13 cellular contexts compared by ENCODE assay signal in the genomic region with DNA sequence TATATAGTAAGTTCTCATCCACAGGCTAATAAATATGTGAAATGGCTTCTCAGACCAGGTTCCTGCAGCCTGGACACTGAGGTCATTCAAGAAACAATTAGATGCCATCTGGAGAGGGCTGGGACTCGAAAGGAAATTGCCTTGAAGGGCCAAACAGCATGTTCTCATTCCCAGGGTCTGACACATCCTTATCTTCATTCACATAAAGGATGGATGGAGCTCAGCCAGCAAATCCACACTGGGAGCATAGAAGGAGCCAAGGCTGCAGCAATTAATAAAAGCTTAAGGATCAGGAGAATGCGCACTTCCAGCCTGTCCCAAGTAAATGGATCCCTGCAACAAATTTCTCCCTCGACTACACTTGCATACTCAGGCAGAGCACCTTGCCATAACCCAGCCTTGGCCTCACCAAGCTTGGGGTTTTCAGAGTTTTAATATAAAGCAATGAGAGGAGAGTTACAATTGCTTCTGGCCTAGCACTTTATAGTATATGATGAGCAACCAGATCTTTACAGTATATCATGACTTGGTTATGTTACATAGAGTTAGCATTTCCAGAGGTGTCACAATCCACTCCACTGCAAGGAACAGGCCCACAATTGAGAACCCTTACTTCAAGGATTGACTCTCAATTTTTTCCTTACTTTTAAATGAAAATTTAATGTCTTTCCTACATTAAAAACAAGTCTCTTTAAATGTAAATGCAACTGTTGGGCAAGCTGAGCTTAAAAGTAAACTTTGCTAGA. TPM values are rescaled to one million over a fixed set of nuclear protein-coding genes. Genes with fewer than 3 reads are reported as not detected.
DNase-seq lines count a peak whose midpoint lies in the region; ATAC-seq and TF ChIP-seq lines count a peak whose summit lies in the region.
"Had no signal": no experiment of that assay in that cellular context is flagged by ENCODE, and none has a peak within 500 bp of the region (broad histone marks: within the 10 kb centered on the region; RNA-seq: fewer than 3 reads in every experiment).

No MANE protein-coding gene starts in this region.

- H3K4me3 Mint-ChIP-seq in MCF 10A (ENCODE audit: unreplicated experiment), result no peak overlapping the region
- H3K4me3 Mint-ChIP-seq: stimulated activated effector memory CD8-positive, alpha-beta T cell treated with anti-CD3 and anti-CD28 coated beads, Interleukin-12 subunit alpha, Interleukin-12 subunit beta, amount 100 ng/mL, for 72 hours had no signal

- H3K4me3 ChIP-seq in breast epithelium, result no peak overlapping the region
- H3K4me3 ChIP-seq in left ventricle myocardium inferior, result no peak overlapping the region
- no peak overlapping the region for H3K4me3 ChIP-seq in upper lobe of right lung
- no peak overlapping the region for H3K4me3 ChIP-seq in suprapubic skin

- intact Hi-C loops in MCF 10A (cut with micrococcal nuclease), result loop anchor here (10.0 kb wide), 1 partner anchor 321 kb away; no protein-coding TSS in a partner anchor
- intact Hi-C loops in breast epithelium (cut with DNase I; ENCODE audit: low total_unique reads), result loop anchor here (10.0 kb wide), 3 partner anchors 189 to 219 kb away; no protein-coding TSS in a partner anchor
- intact Hi-C loops in left ventricle myocardium inferior (cut with micrococcal nuclease), result loop anchor here (5.0 kb wide), 1 partner anchor 188 kb away; no protein-coding TSS in a partner anchor
- intact Hi-C loops in upper lobe of right lung (cut with DNase I), result no loop called here

- peak; percentile 50 for DNase-seq in MCF 10A (ENCODE audit: unreplicated experiment)
- DNase-seq in breast epithelium (ENCODE audit: low spot score in 2 of 2), result no peak
- DNase-seq in amniotic stem cell (lab: John Stamatoyannopoulos, UW), result peak; percentile 41
- no peak for DNase-seq in left ventricle myocardium inferior
- no peak for DNase-seq in upper lobe of right lung
- no peak for DNase-seq in suprapubic skin (ENCODE audit: low spot score in 2 of 2)
- DNase-seq in stimulated activated CD4-positive, alpha-beta T cell treated with anti-CD3 and anti-CD28 coated beads, Interleukin-4, amount 100 ng/mL, for 1 hour, result no peak
- DNase-seq: 8988T, kidney, NCI-H1092 treated with DMSO at 0.1 percent for 48 hours, SHP77 treated with DMSO at 0.1 percent for 48 hours had no signal

- H3K36me3 ChIP-seq in breast epithelium (no peaks in the 10 kb centered on the region), left ventricle myocardium inferior (no peaks in the 10 kb centered on the region), upper lobe of right lung (no peaks in the 10 kb centered on the region), suprapubic skin (no peaks in the 10 kb centered on the region)

- H3K27ac ChIP-seq in breast epithelium (no peak overlapping the region), left ventricle myocardium inferior (replicated peaks) (peak overlapping the region; percentile 78), upper lobe of right lung (no peak overlapping the region), suprapubic skin (no peak overlapping the region)

- POLR2A ChIA-PET in MCF 10A (lab: Yijun Ruan, JAX), result interaction anchor here (0.6 to 11.0 kb wide), 17 partner anchors 9 to 321 kb away, joined by 3 to 156 read pairs (median 4); a partner anchor contains a TSS

- peaks cover 18% of the 10 kb centered on the region for H3K36me3 Mint-ChIP-seq in MCF 10A (ENCODE audit: insufficient read depth, unreplicated experiment)
- H3K36me3 Mint-ChIP-seq: stimulated activated effector memory CD8-positive, alpha-beta T cell treated with anti-CD3 and anti-CD28 coated beads, Interleukin-12 subunit alpha, Interleukin-12 subunit beta, amount 100 ng/mL, for 72 hours had no signal

- WGBS in suprapubic skin, result 44% methylated on average over 3 of the region's 3 CpGs

- no peaks in the 10 kb centered on the region for H3K9me3 Mint-ChIP-seq in MCF 10A (ENCODE audit: unreplicated experiment)
- H3K9me3 Mint-ChIP-seq: stimulated activated effector memory CD8-positive, alpha-beta T cell treated with anti-CD3 and anti-CD28 coated beads, Interleukin-12 subunit alpha, Interleukin-12 subunit beta, amount 100 ng/mL, for 72 hours had no signal

- TF ChIP-seq CTCF in MCF 10A (IDR thresholded peaks at IDR 0.05; ENCODE audit: unreplicated experiment) (no peak), breast epithelium (IDR thresholded peaks at IDR 0.05) (no peak), left ventricle myocardium inferior (IDR thresholded peaks at IDR 0.05; ENCODE audit: borderline replicate concordance) (no peak), upper lobe of right lung (IDR thresholded peaks at IDR 0.05) (no peak), suprapubic skin (IDR thresholded peaks at IDR 0.05) (no peak)

- ATAC-seq in upper lobe of right lung, result peak; percentile 48
- no peak for ATAC-seq in GM19467 (IDR thresholded peaks at IDR 0.05; ENCODE audit: unreplicated experiment)
- ATAC-seq: stimulated activated effector memory CD8-positive, alpha-beta T cell treated with anti-CD3 and anti-CD28 coated beads, Interleukin-12 subunit alpha, Interleukin-12 subunit beta, amount 100 ng/mL, for 72 hours had no signal

- TF ChIP-seq EP300 in suprapubic skin (IDR thresholded peaks at IDR 0.05), result no peak

- peaks cover 65% of the 10 kb centered on the region for H3K4me1 Mint-ChIP-seq in MCF 10A (ENCODE audit: insufficient read depth, unreplicated experiment)

- peak overlapping the region; percentile 57 for H3K27ac Mint-ChIP-seq in MCF 10A (ENCODE audit: low read depth, unreplicated experiment)
- H3K27ac Mint-ChIP-seq: stimulated activated effector memory CD8-positive, alpha-beta T cell treated with anti-CD3 and anti-CD28 coated beads, Interleukin-12 subunit alpha, Interleukin-12 subunit beta, amount 100 ng/mL, for 72 hours had no signal

- no peaks in the 10 kb centered on the region for H3K9me3 ChIP-seq in breast epithelium
- no peaks in the 10 kb centered on the region for H3K9me3 ChIP-seq in left ventricle myocardium inferior (replicated peaks)
- H3K9me3 ChIP-seq in upper lobe of right lung, result no peaks in the 10 kb centered on the region
- H3K9me3 ChIP-seq in suprapubic skin, result no peaks in the 10 kb centered on the region

- TF ChIP-seq POLR2A in breast epithelium (IDR thresholded peaks at IDR 0.05), result no peak
- no peak for TF ChIP-seq POLR2A in suprapubic skin (IDR thresholded peaks at IDR 0.05)

- no peaks in the 10 kb centered on the region for H3K27me3 ChIP-seq in breast epithelium
- no peaks in the 10 kb centered on the region for H3K27me3 ChIP-seq in left ventricle myocardium inferior (ENCODE audit: low read depth)
- H3K27me3 ChIP-seq in upper lobe of right lung, result no peaks in the 10 kb centered on the region
- no peaks in the 10 kb centered on the region for H3K27me3 ChIP-seq in suprapubic skin

- CTCF ChIA-PET in MCF 10A (lab: Yijun Ruan, JAX), result interaction anchor here (0.6 to 4.9 kb wide), 14 partner anchors 9 to 681 kb away, joined by 3 to 32 read pairs (median 4); no protein-coding TSS in a partner anchor

- H3K4me1 ChIP-seq in breast epithelium (no peaks in the 10 kb centered on the region), left ventricle myocardium inferior (peaks cover 76% of the 10 kb centered on the region), upper lobe of right lung (peaks cover 12% of the 10 kb centered on the region), suprapubic skin (peaks cover 18% of the 10 kb centered on the region)

- no TSS peak for BruUV-seq in MCF 10A (replicated peaks; lab: Mats Ljungman, UMichigan)

- H3K27me3 Mint-ChIP-seq in MCF 10A (ENCODE audit: insufficient read depth, unreplicated experiment), result no peaks in the 10 kb centered on the region

RNA-seq across cellular contexts. Expression of a gene that starts 55.9 kb away (rescaled TPM):
- total RNA-seq in MCF 10A (2022) (83.6 and 130 TPM in 2 replicates), breast epithelium (10 to 100 TPM; 26.7 to 42.7 (median 30.2) TPM), left ventricle myocardium inferior (23.5 TPM), upper lobe of right lung (23.5 TPM), suprapubic skin (10 to 100 TPM; 15.9 to 49.6 (median 30.8) TPM)

Comparison
In these comparisons a context has a peak if more than half of its experiments do, and no peak if none do; other contexts are left out.
1. DNase-seq: peak in MCF 10A (single experiment) and amniotic stem cell (single experiment); none in breast epithelium (0 of 2), left ventricle myocardium inferior (single experiment), upper lobe of right lung (single experiment), suprapubic skin (0 of 2) and stimulated activated CD4-positive, alpha-beta T cell treated with anti-CD3 and anti-CD28 coated beads, Interleukin-4, amount 100 ng/mL, for 1 hour (single experiment).